Comparison of ENCODE assay signal across 1 cellular context in the genomic region with DNA sequence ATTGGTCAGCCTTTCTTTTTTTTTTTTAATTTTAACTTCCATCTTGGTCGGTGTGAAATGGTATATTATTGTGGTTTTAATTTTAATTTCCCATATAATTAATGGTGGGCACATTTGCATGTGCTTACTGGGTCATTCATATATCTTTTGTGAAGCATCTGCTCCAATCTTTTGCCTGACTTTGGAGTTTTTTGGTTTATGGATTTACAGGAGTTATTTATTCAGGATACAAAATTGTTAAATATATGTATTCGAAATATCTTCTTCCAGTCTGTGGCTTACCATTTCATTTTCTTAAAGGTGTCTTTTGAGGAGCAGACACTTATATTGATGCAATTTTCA.
TF ChIP-seq lines count a peak whose summit lies in the region.

No MANE protein-coding gene starts in this region.

TF ChIP-seq in endothelial cell of umbilical vein, 7 proteins besides CTCF, POLR2A, EP300 and RAD21:
- TF ChIP-seq JUN (IDR thresholded peaks at IDR 0.05; ENCODE audit: borderline replicate concordance, insufficient read depth, insufficient read length, low read depth) (no peak), MAX (IDR thresholded peaks at IDR 0.05; ENCODE audit: insufficient read depth, insufficient read length) (no peak), EZH2 (IDR thresholded peaks at IDR 0.05; ENCODE audit: borderline replicate concordance, low read depth, low read length, severe bottlenecking) (no peak), FOS (IDR thresholded peaks at IDR 0.05; ENCODE audit: borderline replicate concordance, insufficient read depth, low read length) (no peak), POLR2AphosphoS5 (IDR thresholded peaks at IDR 0.05; ENCODE audit: insufficient read depth, low read depth, low read length) (no peak), GATA2 (IDR thresholded peaks at IDR 0.05; ENCODE audit: insufficient read depth, insufficient read length, low read depth, low read length) (no peak), MYC (IDR thresholded peaks at IDR 0.05; ENCODE audit: low read depth, low read length) (no peak)
